Comparison of ENCODE assay signal across 8 cellular contexts in genomic region chr10:132637477-132638129, GRCh38.
DNase-seq lines count a peak whose midpoint lies in the region; ATAC-seq and TF ChIP-seq lines count a peak whose summit lies in the region.

No MANE protein-coding gene starts in this region.

- H3K4me3 ChIP-seq in BJ (ENCODE audit: low read depth, low read length) (no peak overlapping the region), NB4 (ENCODE audit: low read depth, low read length) (no peak overlapping the region)

- POLR2A ChIA-PET in BJ (lab: Charles Lee) = no interaction called here
- POLR2A ChIA-PET in activated CD8-positive, alpha-beta T cell treated with anti-CD3 and anti-CD28 coated beads for 36 hours (lab: Charles Lee) = no interaction called here

- intact Hi-C loops in activated CD8-positive, alpha-beta T cell treated with anti-CD3 and anti-CD28 coated beads for 36 hours (cut with micrococcal nuclease) = loop anchor here (2.0 to 10.0 kb wide), 2 partner anchors 93 to 179 kb away; no protein-coding TSS in a partner anchor

- no peaks in the 10 kb centered on the region for H3K27me3 Mint-ChIP-seq in activated CD8-positive, alpha-beta T cell treated with anti-CD3 and anti-CD28 coated beads for 36 hours

- H3K36me3 Mint-ChIP-seq in activated CD8-positive, alpha-beta T cell treated with anti-CD3 and anti-CD28 coated beads for 36 hours (ENCODE audit: low read depth) = no peaks in the 10 kb centered on the region

- no peak overlapping the region for H3K27ac Mint-ChIP-seq in activated CD8-positive, alpha-beta T cell treated with anti-CD3 and anti-CD28 coated beads for 36 hours

- peaks cover 23% of the 10 kb centered on the region for H3K4me1 Mint-ChIP-seq in activated CD8-positive, alpha-beta T cell treated with anti-CD3 and anti-CD28 coated beads for 36 hours (ENCODE audit: low read depth)

- TF ChIP-seq POLR2A in NB4 (IDR thresholded peaks at IDR 0.05; ENCODE audit: extremely low read depth, insufficient read length) = no peak

- TF ChIP-seq CTCF in BJ (IDR thresholded peaks at IDR 0.05; ENCODE audit: insufficient read depth, low read depth, low read length) = peak; percentile 70
- TF ChIP-seq CTCF in GM12873 (IDR thresholded peaks at IDR 0.05; ENCODE audit: insufficient read depth, low read depth, low read length, missing control alignments) = peak; percentile 72
- peak; percentile 70 for TF ChIP-seq CTCF in NB4 (IDR thresholded peaks at IDR 0.05; ENCODE audit: low read depth, low read length)
- peak; percentile 75 for TF ChIP-seq CTCF in activated CD8-positive, alpha-beta T cell treated with anti-CD3 and anti-CD28 coated beads for 36 hours (IDR thresholded peaks at IDR 0.05)
- peak in 1 of 3 donors; percentile 11 for TF ChIP-seq CTCF in omental fat pad (IDR thresholded peaks at IDR 0.05)

- H3K36me3 ChIP-seq in BJ (ENCODE audit: control insufficient read depth, insufficient read depth, low read length) = peaks cover 2% of the 10 kb centered on the region

- no peak for DNase-seq in BJ (ENCODE audit: low read depth)
- DNase-seq in NB4 (ENCODE audit: low read depth) = peak; percentile 81
- DNase-seq in activated CD8-positive, alpha-beta T cell treated with anti-CD3 and anti-CD28 coated beads for 36 hours = peak; percentile 29
- DNase-seq in globus pallidus (ENCODE audit: low spot score) = peak; percentile 87
- peak; percentile 4 for DNase-seq in omental fat pad (ENCODE audit: low spot score)
- DNase-seq in NCI-H187 treated with DMSO at 0.1 percent for 48 hours (lab: John Stamatoyannopoulos, UW) = no peak

- H3K9me3 Mint-ChIP-seq in activated CD8-positive, alpha-beta T cell treated with anti-CD3 and anti-CD28 coated beads for 36 hours = no peaks in the 10 kb centered on the region

- CTCF ChIA-PET in BJ (lab: Yijun Ruan, JAX) = interaction anchor here (1.6 to 4.7 kb wide), 3 partner anchors 178 to 181 kb away, joined by 6 to 42 read pairs (median 31); no protein-coding TSS in a partner anchor
- CTCF ChIA-PET in activated CD8-positive, alpha-beta T cell treated with anti-CD3 and anti-CD28 coated beads for 36 hours (lab: Charles Lee) = interaction anchor here (1.2 to 1.9 kb wide), 3 partner anchors 102 to 179 kb away, joined by 3 to 5 read pairs (median 3); no protein-coding TSS in a partner anchor

- no peak overlapping the region for H3K4me3 Mint-ChIP-seq in activated CD8-positive, alpha-beta T cell treated with anti-CD3 and anti-CD28 coated beads for 36 hours

- peak; percentile 80 for ATAC-seq in activated CD8-positive, alpha-beta T cell treated with anti-CD3 and anti-CD28 coated beads for 36 hours
- ATAC-seq in omental fat pad (ENCODE audit: low FRiP score) (no peak), GM19455 (IDR thresholded peaks at IDR 0.05; ENCODE audit: unreplicated experiment) (no peak)

- H3K27me3 ChIP-seq in BJ (ENCODE audit: control insufficient read depth, insufficient read depth, low read length) = no peaks in the 10 kb centered on the region

Comparison
In these comparisons a context has a peak if more than half of its experiments do, and no peak if none do; other contexts are left out.
1. DNase-seq: peak in NB4 (single experiment), activated CD8-positive, alpha-beta T cell treated with anti-CD3 and anti-CD28 coated beads for 36 hours (single experiment), globus pallidus (single experiment) and omental fat pad (single experiment); none in BJ (single experiment) and NCI-H187 treated with DMSO at 0.1 percent for 48 hours (single experiment).